ENCODE assay signal across 10 cellular contexts in the genomic region with DNA sequence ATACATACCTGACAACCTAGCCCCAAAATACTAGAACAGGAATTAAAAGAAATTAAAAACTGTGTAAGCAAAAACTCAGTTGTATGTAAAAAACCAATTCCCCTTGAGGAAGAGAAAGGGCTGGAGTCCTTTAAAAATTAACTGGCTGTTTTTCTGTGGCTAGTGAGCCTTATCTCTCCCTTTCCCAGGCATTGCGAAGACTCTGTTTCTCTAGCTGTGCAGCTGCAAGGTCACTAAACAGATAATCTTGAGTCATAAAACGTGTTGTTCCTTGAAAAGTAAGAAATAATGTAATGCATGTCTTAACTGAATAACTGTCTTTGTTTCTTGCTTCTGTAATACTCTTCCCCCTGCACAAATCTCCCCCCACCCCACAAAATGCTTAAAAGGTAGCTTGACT. TPM values are rescaled to one million over a fixed set of nuclear protein-coding genes. Genes with fewer than 3 reads are reported as not detected.
DNase-seq lines count a peak whose midpoint lies in the region; FAIRE-seq and TF ChIP-seq lines count a peak whose summit lies in the region.
"Not testable (repeated sequence)": the region's sequence is repeated elsewhere in the genome, so short reads cannot be mapped to it uniquely, and the experiment has no call there.
"Had no signal": no experiment of that assay in that cellular context is flagged by ENCODE, and none has a peak within 500 bp of the region (broad histone marks: within the 10 kb centered on the region; RNA-seq: fewer than 3 reads in every experiment).

No MANE protein-coding gene starts in this region.

- H3K4me1 Mint-ChIP-seq in nephron: not testable (repeated sequence)

- peak; percentile 50 for FAIRE-seq in kidney (lab: Jason Lieb, UNC)

- H3F3A ChIP-seq in smooth muscle cell (ENCODE audit: low read depth): not testable (repeated sequence)

- not testable (repeated sequence) for TF ChIP-seq CTCF in epithelial cell of proximal tubule (conservative IDR thresholded peaks at IDR 0.05; ENCODE audit: low read depth, low read length); kidney (IDR thresholded peaks at IDR 0.05; ENCODE audit: borderline replicate concordance, extremely low read depth, insufficient read depth); nephron (IDR thresholded peaks at IDR 0.05; ENCODE audit: unreplicated experiment in 3 of 3); smooth muscle cell (IDR thresholded peaks at IDR 0.05; ENCODE audit: borderline replicate concordance, insufficient read depth, poor library complexity, severe bottlenecking)

- peak overlapping the region in 1 of 2 donors; percentile 3 for H3K9ac ChIP-seq in kidney (ENCODE audit: low read length in 2 of 2)
- H3K9ac ChIP-seq in smooth muscle cell (ENCODE audit: low read depth): not testable (repeated sequence)

- intact Hi-C loops in kidney (cut with DNase I): not testable (repeated sequence)

- peak overlapping the region; percentile 82 to 98 (median 88) for H3K27ac Mint-ChIP-seq in nephron

- H2AFZ ChIP-seq in smooth muscle cell (ENCODE audit: low read depth): not testable (repeated sequence)

- not testable (repeated sequence) for H3K36me3 ChIP-seq in kidney (ENCODE audit: control insufficient read depth in 1 of 2, insufficient read depth in 2 of 2, low read length in 2 of 2); smooth muscle cell (ENCODE audit: low read depth)

- peak overlapping the region; percentile 24 for H3K4me2 ChIP-seq in smooth muscle cell

- H3K79me2 ChIP-seq in smooth muscle cell (ENCODE audit: low read depth): peaks cover 10% of the 10 kb centered on the region

- H3K27ac ChIP-seq in kidney (ENCODE audit: low read depth in 2 of 2, low read length in 2 of 2) (peak overlapping the region in 1 of 2 donors; percentile 51), smooth muscle cell (ENCODE audit: low read depth) (peak overlapping the region; percentile 72)

- not testable (repeated sequence) for H3K9me3 Mint-ChIP-seq in nephron

- not testable (repeated sequence) for H3K36me3 Mint-ChIP-seq in nephron (ENCODE audit: low read depth)

- DNase-seq in MV-4-11 (lab: John Stamatoyannopoulos, UW) (peak; percentile 47), amniotic epithelial cell (ENCODE audit: low read depth) (peak; percentile 69)
- DNase-seq in epithelial cell of proximal tubule (ENCODE audit: low read depth); kidney; smooth muscle cell (lab: John Stamatoyannopoulos, UW; ENCODE audit: unreplicated experiment): not testable (repeated sequence)

- WGBS in smooth muscle cell (ENCODE audit: low lambda C conversion rate): 9% methylated on average over 2 of the region's 2 CpGs

- not testable (repeated sequence) for H3K27me3 ChIP-seq in smooth muscle cell (ENCODE audit: low read depth)

- H3K4me1 ChIP-seq in kidney (ENCODE audit: control insufficient read depth in 1 of 2, insufficient read depth in 1 of 2, low read depth in 1 of 2, low read length in 2 of 2); smooth muscle cell (ENCODE audit: low read depth): not testable (repeated sequence)

- peak overlapping the region in 1 of 3 experiments; percentile 29 for H3K4me3 Mint-ChIP-seq in nephron

- peak overlapping the region; percentile 23 for H3K4me3 ChIP-seq in epithelial cell of proximal tubule (ENCODE audit: low read depth, low read length)
- not testable (repeated sequence) for H3K4me3 ChIP-seq in kidney (ENCODE audit: low read length in 2 of 2); smooth muscle cell

- H3K27me3 Mint-ChIP-seq in nephron (ENCODE audit: low read depth): peaks cover 39% of the 10 kb centered on the region

- not testable (repeated sequence) for H3K9me3 ChIP-seq in kidney (ENCODE audit: control insufficient read depth in 1 of 2, low read length in 2 of 2); smooth muscle cell (replicated peaks; ENCODE audit: low read depth)

- H4K20me1 ChIP-seq in smooth muscle cell (ENCODE audit: low read depth): not testable (repeated sequence)

RNA-seq across cellular contexts. Expression of gene ABO, which starts 5.9 kb away (rescaled TPM):
- 0.65 and 2.5 TPM in 2 replicates for total RNA-seq in epithelial cell of proximal tubule
- 29.0 TPM for total RNA-seq in kidney
- polyA plus RNA-seq in kidney (ENCODE audit: insufficient read depth, low read depth, low replicate concordance): 25.0 TPM
- total RNA-seq in smooth muscle cell: 0.67 and 1.0 TPM in 2 replicates
- 0.37 and 2.1 TPM in 2 replicates for polyA plus RNA-seq in smooth muscle cell
- total RNA-seq: Caco-2; CD8-positive, alpha-beta T cell had no signal
- polyA plus RNA-seq: A549, BJ had no signal
